15 cellular contexts compared by ENCODE assay signal in genomic region chr7:36605261-36605660, GRCh38.
DNase-seq lines count a peak whose midpoint lies in the region; ATAC-seq, FAIRE-seq and TF ChIP-seq lines count a peak whose summit lies in the region.
"Had no signal": no experiment of that assay in that cellular context is flagged by ENCODE, and none has a peak within 500 bp of the region (broad histone marks: within the 10 kb centered on the region; RNA-seq: fewer than 3 reads in every experiment).

No MANE protein-coding gene starts in this region.

- no peak for FAIRE-seq in H54 (lab: Jason Lieb, UNC)
- FAIRE-seq: GM19239 had no signal

- DNase-seq in H54 (ENCODE audit: insufficient read length, low spot score): peak; percentile 52
- no peak for DNase-seq in SJCRH30
- peak; percentile 44 for DNase-seq in hepatocyte (ENCODE audit: low spot score)
- no peak for DNase-seq in omental fat pad (ENCODE audit: low spot score)
- DNase-seq in NCI-H446 (lab: John Stamatoyannopoulos, UW): no peak
- no peak for DNase-seq in NCI-H1694 (lab: John Stamatoyannopoulos, UW)
- DNase-seq: activated CD4-positive, alpha-beta T cell treated with anti-CD3 and anti-CD28 coated beads, Interleukin-2, amount 50 U/mL, for 1 hour; effector memory CD4-positive, alpha-beta T cell; foreskin melanocyte; NCI-H1092 treated with DMSO at 0.1 percent for 48 hours; NCI-H524; stimulated activated CD4-positive, alpha-beta T cell treated with anti-CD3 and anti-CD28 coated beads, Interleukin-4, amount 100 ng/mL, for 1 hour; upper lobe of left lung had no signal

- no peaks in the 10 kb centered on the region for H3K79me2 ChIP-seq in hepatocyte

- H3K4me3 ChIP-seq in SJCRH30: no peak overlapping the region
- no peak overlapping the region for H3K4me3 ChIP-seq in hepatocyte
- H3K4me3 ChIP-seq: upper lobe of left lung had no signal

- peaks cover 10% of the 10 kb centered on the region for H3K4me1 ChIP-seq in SJCRH30
- H3K4me1 ChIP-seq in hepatocyte (ENCODE audit: insufficient read depth): peaks cover 5% of the 10 kb centered on the region

- H3K27ac ChIP-seq in SJCRH30 (peak overlapping the region; percentile 9; the same call in 1 of the 2 replicates), hepatocyte (peak overlapping the region; percentile 72)
- H3K27ac ChIP-seq: upper lobe of left lung had no signal

- no peak for TF ChIP-seq POLR2A in H54 (IDR thresholded peaks at IDR 0.05; ENCODE audit: low read depth, low read length)

- H3K9me3 ChIP-seq in SJCRH30 (replicated peaks) (no peaks in the 10 kb centered on the region; the same call in 1 of the 2 replicates), hepatocyte (ENCODE audit: low read depth) (no peaks in the 10 kb centered on the region)
- H3K9me3 ChIP-seq: upper lobe of left lung had no signal

- 75% methylated on average over 1 of the region's 1 CpG for WGBS in hepatocyte (ENCODE audit: low lambda C conversion rate, missing lambda C conversion rate)

- H3K9me2 ChIP-seq in hepatocyte (replicated peaks; ENCODE audit: insufficient read depth): no peaks in the 10 kb centered on the region

- TF ChIP-seq CTCF in hepatocyte (IDR thresholded peaks at IDR 0.05; ENCODE audit: poor library complexity): no peak
- TF ChIP-seq CTCF in omental fat pad (IDR thresholded peaks at IDR 0.05): no peak

- peak; percentile 67 for ATAC-seq in omental fat pad (ENCODE audit: low FRiP score)
- no peak for ATAC-seq in GM18498 (IDR thresholded peaks at IDR 0.05; ENCODE audit: unreplicated experiment)

- H3K4me2 ChIP-seq in hepatocyte: no peak overlapping the region

- no peaks in the 10 kb centered on the region for H4K20me1 ChIP-seq in hepatocyte (ENCODE audit: insufficient read depth, poor library complexity, severe bottlenecking)

- H2AFZ ChIP-seq in hepatocyte: no peak overlapping the region

- 0 out of 2 replicates have a peak, but pooled peaks cover 2% of the 10 kb centered on the region for H3K27me3 ChIP-seq in SJCRH30
- H3K27me3 ChIP-seq in hepatocyte: peaks cover 4% of the 10 kb centered on the region
- H3K27me3 ChIP-seq: upper lobe of left lung had no signal

- H3K36me3 ChIP-seq in SJCRH30 (no peaks in the 10 kb centered on the region; the same call in 1 of the 2 replicates), hepatocyte (replicated peaks; ENCODE audit: insufficient read depth, low read depth) (no peaks in the 10 kb centered on the region)
- H3K36me3 ChIP-seq: upper lobe of left lung had no signal

Comparison
In these comparisons a context has a peak if more than half of its experiments do, and no peak if none do; other contexts are left out.
1. DNase-seq: peak in H54 (single experiment) and hepatocyte (single experiment); none in SJCRH30 (0 of 2), omental fat pad (single experiment), NCI-H446 (0 of 2) and NCI-H1694 (single experiment).